ENCODE assay signal across 1 cellular context in the genomic region with DNA sequence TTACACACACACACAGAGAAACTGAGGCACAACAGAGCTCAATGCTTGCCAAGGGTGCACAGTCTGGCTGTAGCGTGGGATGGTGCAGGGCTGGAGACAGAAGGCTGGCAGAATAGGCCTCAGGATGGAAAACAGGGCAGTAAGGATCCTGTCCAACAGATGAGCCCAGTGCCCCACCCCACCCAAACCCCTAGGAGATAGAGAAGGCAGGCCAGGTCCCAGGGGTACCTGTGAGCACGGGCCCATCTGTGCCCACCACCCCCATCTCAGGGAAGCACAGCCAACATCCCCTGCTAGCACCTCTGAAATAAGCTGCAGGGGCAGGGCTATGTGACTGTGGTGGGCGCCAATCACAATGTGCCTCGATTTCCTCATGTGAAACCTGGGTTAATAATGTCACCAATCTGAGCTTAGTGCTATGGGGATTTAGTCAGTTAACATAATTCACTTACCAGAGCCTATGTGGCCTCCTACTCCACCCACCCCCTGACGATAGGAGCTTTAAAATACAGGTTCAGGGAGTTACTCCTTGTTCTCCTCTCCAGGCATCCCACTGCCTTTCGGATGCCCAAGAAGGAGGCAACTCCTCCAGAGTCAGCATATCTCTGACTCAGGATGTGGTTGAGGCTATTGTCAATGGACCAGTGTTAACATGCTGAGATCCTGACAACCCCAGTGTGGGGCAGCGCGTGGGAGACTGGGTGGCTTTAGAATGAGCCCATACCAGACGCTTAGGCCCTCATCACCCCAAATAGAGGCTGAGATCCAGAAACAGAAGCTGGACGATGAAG.
TF ChIP-seq lines count a peak whose summit lies in the region.

No MANE protein-coding gene starts in this region.

TF ChIP-seq in H1, 55 proteins besides CTCF, POLR2A, EP300 and RAD21:
- TF ChIP-seq CBX8 (IDR thresholded peaks at IDR 0.05; ENCODE audit: borderline replicate concordance, low read depth, low read length), result no peak
- no peak for TF ChIP-seq EGR1 (IDR thresholded peaks at IDR 0.05; ENCODE audit: borderline replicate concordance, low read depth, low read length)
- no peak for TF ChIP-seq CHD1 (IDR thresholded peaks at IDR 0.05; ENCODE audit: low read depth, low read length)
- no peak for TF ChIP-seq RBBP5 (IDR thresholded peaks at IDR 0.05; ENCODE audit: borderline replicate concordance, low read depth, low read length)
- TF ChIP-seq, protein P1, sequence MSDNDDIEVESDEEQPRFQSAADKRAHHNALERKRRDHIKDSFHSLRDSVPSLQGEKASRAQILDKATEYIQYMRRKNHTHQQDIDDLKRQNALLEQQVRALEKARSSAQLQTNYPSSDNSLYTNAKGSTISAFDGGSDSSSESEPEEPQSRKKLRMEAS (IDR thresholded peaks at IDR 0.05), result no peak
- no peak for TF ChIP-seq PHF8 (conservative IDR thresholded peaks at IDR 0.05; ENCODE audit: low read depth, low read length)
- TF ChIP-seq KDM1A (IDR thresholded peaks at IDR 0.05; ENCODE audit: borderline replicate concordance, low read length), result no peak
- TF ChIP-seq GABPA (IDR thresholded peaks at IDR 0.05; ENCODE audit: borderline replicate concordance, insufficient read depth, low read length), result no peak
- no peak for TF ChIP-seq YY1 (IDR thresholded peaks at IDR 0.05; ENCODE audit: low read depth, low read length)
- TF ChIP-seq, protein P2, sequence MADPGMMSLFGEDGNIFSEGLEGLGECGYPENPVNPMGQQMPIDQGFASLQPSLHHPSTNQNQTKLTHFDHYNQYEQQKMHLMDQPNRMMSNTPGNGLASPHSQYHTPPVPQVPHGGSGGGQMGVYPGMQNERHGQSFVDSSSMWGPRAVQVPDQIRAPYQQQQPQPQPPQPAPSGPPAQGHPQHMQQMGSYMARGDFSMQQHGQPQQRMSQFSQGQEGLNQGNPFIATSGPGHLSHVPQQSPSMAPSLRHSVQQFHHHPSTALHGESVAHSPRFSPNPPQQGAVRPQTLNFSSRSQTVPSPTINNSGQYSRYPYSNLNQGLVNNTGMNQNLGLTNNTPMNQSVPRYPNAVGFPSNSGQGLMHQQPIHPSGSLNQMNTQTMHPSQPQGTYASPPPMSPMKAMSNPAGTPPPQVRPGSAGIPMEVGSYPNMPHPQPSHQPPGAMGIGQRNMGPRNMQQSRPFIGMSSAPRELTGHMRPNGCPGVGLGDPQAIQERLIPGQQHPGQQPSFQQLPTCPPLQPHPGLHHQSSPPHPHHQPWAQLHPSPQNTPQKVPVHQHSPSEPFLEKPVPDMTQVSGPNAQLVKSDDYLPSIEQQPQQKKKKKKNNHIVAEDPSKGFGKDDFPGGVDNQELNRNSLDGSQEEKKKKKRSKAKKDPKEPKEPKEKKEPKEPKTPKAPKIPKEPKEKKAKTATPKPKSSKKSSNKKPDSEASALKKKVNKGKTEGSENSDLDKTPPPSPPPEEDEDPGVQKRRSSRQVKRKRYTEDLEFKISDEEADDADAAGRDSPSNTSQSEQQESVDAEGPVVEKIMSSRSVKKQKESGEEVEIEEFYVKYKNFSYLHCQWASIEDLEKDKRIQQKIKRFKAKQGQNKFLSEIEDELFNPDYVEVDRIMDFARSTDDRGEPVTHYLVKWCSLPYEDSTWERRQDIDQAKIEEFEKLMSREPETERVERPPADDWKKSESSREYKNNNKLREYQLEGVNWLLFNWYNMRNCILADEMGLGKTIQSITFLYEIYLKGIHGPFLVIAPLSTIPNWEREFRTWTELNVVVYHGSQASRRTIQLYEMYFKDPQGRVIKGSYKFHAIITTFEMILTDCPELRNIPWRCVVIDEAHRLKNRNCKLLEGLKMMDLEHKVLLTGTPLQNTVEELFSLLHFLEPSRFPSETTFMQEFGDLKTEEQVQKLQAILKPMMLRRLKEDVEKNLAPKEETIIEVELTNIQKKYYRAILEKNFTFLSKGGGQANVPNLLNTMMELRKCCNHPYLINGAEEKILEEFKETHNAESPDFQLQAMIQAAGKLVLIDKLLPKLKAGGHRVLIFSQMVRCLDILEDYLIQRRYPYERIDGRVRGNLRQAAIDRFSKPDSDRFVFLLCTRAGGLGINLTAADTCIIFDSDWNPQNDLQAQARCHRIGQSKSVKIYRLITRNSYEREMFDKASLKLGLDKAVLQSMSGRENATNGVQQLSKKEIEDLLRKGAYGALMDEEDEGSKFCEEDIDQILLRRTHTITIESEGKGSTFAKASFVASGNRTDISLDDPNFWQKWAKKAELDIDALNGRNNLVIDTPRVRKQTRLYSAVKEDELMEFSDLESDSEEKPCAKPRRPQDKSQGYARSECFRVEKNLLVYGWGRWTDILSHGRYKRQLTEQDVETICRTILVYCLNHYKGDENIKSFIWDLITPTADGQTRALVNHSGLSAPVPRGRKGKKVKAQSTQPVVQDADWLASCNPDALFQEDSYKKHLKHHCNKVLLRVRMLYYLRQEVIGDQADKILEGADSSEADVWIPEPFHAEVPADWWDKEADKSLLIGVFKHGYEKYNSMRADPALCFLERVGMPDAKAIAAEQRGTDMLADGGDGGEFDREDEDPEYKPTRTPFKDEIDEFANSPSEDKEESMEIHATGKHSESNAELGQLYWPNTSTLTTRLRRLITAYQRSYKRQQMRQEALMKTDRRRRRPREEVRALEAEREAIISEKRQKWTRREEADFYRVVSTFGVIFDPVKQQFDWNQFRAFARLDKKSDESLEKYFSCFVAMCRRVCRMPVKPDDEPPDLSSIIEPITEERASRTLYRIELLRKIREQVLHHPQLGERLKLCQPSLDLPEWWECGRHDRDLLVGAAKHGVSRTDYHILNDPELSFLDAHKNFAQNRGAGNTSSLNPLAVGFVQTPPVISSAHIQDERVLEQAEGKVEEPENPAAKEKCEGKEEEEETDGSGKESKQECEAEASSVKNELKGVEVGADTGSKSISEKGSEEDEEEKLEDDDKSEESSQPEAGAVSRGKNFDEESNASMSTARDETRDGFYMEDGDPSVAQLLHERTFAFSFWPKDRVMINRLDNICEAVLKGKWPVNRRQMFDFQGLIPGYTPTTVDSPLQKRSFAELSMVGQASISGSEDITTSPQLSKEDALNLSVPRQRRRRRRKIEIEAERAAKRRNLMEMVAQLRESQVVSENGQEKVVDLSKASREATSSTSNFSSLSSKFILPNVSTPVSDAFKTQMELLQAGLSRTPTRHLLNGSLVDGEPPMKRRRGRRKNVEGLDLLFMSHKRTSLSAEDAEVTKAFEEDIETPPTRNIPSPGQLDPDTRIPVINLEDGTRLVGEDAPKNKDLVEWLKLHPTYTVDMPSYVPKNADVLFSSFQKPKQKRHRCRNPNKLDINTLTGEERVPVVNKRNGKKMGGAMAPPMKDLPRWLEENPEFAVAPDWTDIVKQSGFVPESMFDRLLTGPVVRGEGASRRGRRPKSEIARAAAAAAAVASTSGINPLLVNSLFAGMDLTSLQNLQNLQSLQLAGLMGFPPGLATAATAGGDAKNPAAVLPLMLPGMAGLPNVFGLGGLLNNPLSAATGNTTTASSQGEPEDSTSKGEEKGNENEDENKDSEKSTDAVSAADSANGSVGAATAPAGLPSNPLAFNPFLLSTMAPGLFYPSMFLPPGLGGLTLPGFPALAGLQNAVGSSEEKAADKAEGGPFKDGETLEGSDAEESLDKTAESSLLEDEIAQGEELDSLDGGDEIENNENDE (IDR thresholded peaks at IDR 0.05; ENCODE audit: insufficient replicate concordance, low read length), result no peak
- TF ChIP-seq POLR2AphosphoS5 (IDR thresholded peaks at IDR 0.05; ENCODE audit: low read depth, low read length), result no peak
- TF ChIP-seq, protein P3, sequence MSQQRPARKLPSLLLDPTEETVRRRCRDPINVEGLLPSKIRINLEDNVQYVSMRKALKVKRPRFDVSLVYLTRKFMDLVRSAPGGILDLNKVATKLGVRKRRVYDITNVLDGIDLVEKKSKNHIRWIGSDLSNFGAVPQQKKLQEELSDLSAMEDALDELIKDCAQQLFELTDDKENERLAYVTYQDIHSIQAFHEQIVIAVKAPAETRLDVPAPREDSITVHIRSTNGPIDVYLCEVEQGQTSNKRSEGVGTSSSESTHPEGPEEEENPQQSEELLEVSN (IDR thresholded peaks at IDR 0.05), result no peak
- no peak for TF ChIP-seq RFX5 (IDR thresholded peaks at IDR 0.05; ENCODE audit: borderline replicate concordance, low read depth, low read length)
- TF ChIP-seq, protein P4, sequence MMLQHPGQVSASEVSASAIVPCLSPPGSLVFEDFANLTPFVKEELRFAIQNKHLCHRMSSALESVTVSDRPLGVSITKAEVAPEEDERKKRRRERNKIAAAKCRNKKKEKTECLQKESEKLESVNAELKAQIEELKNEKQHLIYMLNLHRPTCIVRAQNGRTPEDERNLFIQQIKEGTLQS (IDR thresholded peaks at IDR 0.05; ENCODE audit: insufficient read depth, low read depth, low read length), result no peak
- no peak for TF ChIP-seq HDAC2 (IDR thresholded peaks at IDR 0.05; ENCODE audit: borderline replicate concordance in 1 of 2, low read depth in 2 of 2, low read length in 2 of 2)
- TF ChIP-seq SUZ12 (IDR thresholded peaks at IDR 0.05; ENCODE audit: low read length), result no peak
- TF ChIP-seq SRF (IDR thresholded peaks at IDR 0.05; ENCODE audit: low read depth, low read length), result no peak
